Comparison of ENCODE assay signal across 10 cellular contexts in the genomic region with DNA sequence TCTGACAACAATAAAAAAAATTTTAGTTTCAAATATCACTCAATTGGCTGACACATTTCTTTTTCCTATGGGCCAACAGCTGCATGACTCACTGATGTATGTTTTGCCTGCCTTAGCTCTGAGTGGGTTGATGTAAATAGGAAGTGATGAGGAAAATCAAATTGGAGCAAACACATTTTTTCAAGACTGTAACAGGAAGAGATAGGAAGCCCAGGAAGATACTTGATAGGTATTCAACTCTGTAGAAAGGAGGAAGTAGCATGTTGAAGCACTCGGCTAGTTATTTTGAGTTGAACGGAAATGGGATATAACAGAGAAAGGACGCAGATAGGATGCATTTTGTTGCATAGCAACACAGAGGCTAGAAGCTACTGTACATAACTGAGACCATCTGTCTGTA.
A peak's percentile ranks its signal among the peaks of the same experiment; 100 is the strongest.
DNase-seq lines count a peak whose midpoint lies in the region; ATAC-seq, FAIRE-seq and TF ChIP-seq lines count a peak whose summit lies in the region.
"Had no signal": no experiment of that assay in that cellular context is flagged by ENCODE, and none has a peak within 500 bp of the region (broad histone marks: within the 10 kb centered on the region; RNA-seq: fewer than 3 reads in every experiment).

No MANE protein-coding gene starts in this region.

- H3K79me2 ChIP-seq in endothelial cell of umbilical vein (ENCODE audit: control insufficient read depth, insufficient read depth, low read length) = no peaks in the 10 kb centered on the region

- peak; percentile 90 for FAIRE-seq in endothelial cell of umbilical vein (lab: Jason Lieb, UNC)

- no peaks in the 10 kb centered on the region for H3K9me3 ChIP-seq in endothelial cell of umbilical vein (replicated peaks; ENCODE audit: control insufficient read depth, insufficient read depth, low read length)

- CTCF ChIA-PET in endothelial cell of umbilical vein (lab: Charles Lee) = interaction anchor here (0.8 to 1.2 kb wide), 3 partner anchors 168 to 173 kb away, joined by 3 to 6 read pairs (median 3); no protein-coding TSS in a partner anchor

- no peak overlapping the region for H2AFZ ChIP-seq in endothelial cell of umbilical vein (ENCODE audit: low read depth, low read length)

- peak overlapping the region; percentile 76 for H3K9ac ChIP-seq in endothelial cell of umbilical vein (replicated peaks; ENCODE audit: extremely low read depth, insufficient read depth, low read length)

- H3K27me3 Mint-ChIP-seq in nephron progenitor cell (ENCODE audit: low read depth, poor library complexity) = no peaks in the 10 kb centered on the region

- H4K20me1 ChIP-seq in endothelial cell of umbilical vein (replicated peaks; ENCODE audit: control insufficient read depth, extremely low read depth, insufficient read depth, low read length) = no peaks in the 10 kb centered on the region

- no peaks in the 10 kb centered on the region for H3K36me3 Mint-ChIP-seq in nephron progenitor cell (ENCODE audit: low read depth)

- no peak overlapping the region for H3K4me3 Mint-ChIP-seq in nephron progenitor cell
- H3K4me3 Mint-ChIP-seq: stimulated activated naive CD8-positive, alpha-beta T cell treated with anti-CD3 and anti-CD28 coated beads, Interleukin-15, Interleukin-2, amounts not matched to agents 100 ng/mL and 50 ng/mL, for 24 hours had no signal

- peaks cover 33% of the 10 kb centered on the region for H3K4me1 Mint-ChIP-seq in nephron progenitor cell

- no peaks in the 10 kb centered on the region for H3K9me3 Mint-ChIP-seq in nephron progenitor cell
- H3K9me3 Mint-ChIP-seq: stimulated activated naive CD8-positive, alpha-beta T cell treated with anti-CD3 and anti-CD28 coated beads, Interleukin-15, Interleukin-2, amounts not matched to agents 100 ng/mL and 50 ng/mL, for 24 hours had no signal

- peak; percentile 64 for DNase-seq in HFF-Myc (ENCODE audit: extremely low read depth, low read depth)
- DNase-seq in NOMO-1 (lab: John Stamatoyannopoulos, UW; ENCODE audit: unreplicated experiment in 2 of 2) = peak; percentile 86 to 94
- DNase-seq in endothelial cell of umbilical vein (ENCODE audit: low read depth, low spot score) = peak; percentile 97
- peak; percentile 34 for DNase-seq in retinal pigment epithelial cell (ENCODE audit: low read depth)
- no peak for DNase-seq in nephron progenitor cell
- no peak for DNase-seq in ecto neural progenitor cell (ENCODE audit: low spot score)
- DNase-seq: midbrain, MM.1S had no signal

- BruUV-seq in endothelial cell of umbilical vein (replicated peaks; lab: Mats Ljungman, UMichigan) = no TSS peak

- intact Hi-C loops in endothelial cell of umbilical vein (cut with micrococcal nuclease) = loop anchor here (1.0 to 10.0 kb wide), 14 partner anchors 75 to 922 kb away; no protein-coding TSS in a partner anchor

- H3K27ac Mint-ChIP-seq in nephron progenitor cell = no peak overlapping the region
- H3K27ac Mint-ChIP-seq: stimulated activated naive CD8-positive, alpha-beta T cell treated with anti-CD3 and anti-CD28 coated beads, Interleukin-15, Interleukin-2, amounts not matched to agents 100 ng/mL and 50 ng/mL, for 24 hours had no signal

- no peak for TF ChIP-seq CTCF in HFF-Myc (IDR thresholded peaks at IDR 0.05; ENCODE audit: low read depth, low read length, missing control alignments)
- TF ChIP-seq CTCF in endothelial cell of umbilical vein (IDR thresholded peaks at IDR 0.05; ENCODE audit: extremely low read depth in 1 of 2, insufficient read depth in 1 of 2, low read depth in 1 of 2, low read length in 2 of 2) = no peak
- TF ChIP-seq CTCF in retinal pigment epithelial cell (conservative IDR thresholded peaks at IDR 0.05; ENCODE audit: low read depth, low read length) = no peak
- TF ChIP-seq CTCF in nephron progenitor cell (IDR thresholded peaks at IDR 0.05) = no peak

- H3K4me2 ChIP-seq in endothelial cell of umbilical vein (ENCODE audit: insufficient read depth, low read length) = peak overlapping the region; percentile 1

- no peaks in the 10 kb centered on the region for H3K9me1 ChIP-seq in endothelial cell of umbilical vein (replicated peaks; ENCODE audit: control insufficient read depth, extremely low read depth, insufficient read depth, low read length)

- dilution Hi-C loops in endothelial cell of umbilical vein (cut with MboI; ENCODE audit: extremely low pct_ligation_motif_present, low sequenced_read_pairs) = no loop called here

- no peak overlapping the region for H3K4me3 ChIP-seq in HFF-Myc (replicated peaks; ENCODE audit: low read depth, low read length)
- H3K4me3 ChIP-seq in endothelial cell of umbilical vein (replicated peaks in 1 of 3; ENCODE audit: insufficient read depth in 1 of 3, low read depth in 1 of 3, low read length in 3 of 3) = no peak overlapping the region
- no peak overlapping the region for H3K4me3 ChIP-seq in retinal pigment epithelial cell (ENCODE audit: low read length)

- H3K27me3 ChIP-seq in endothelial cell of umbilical vein (ENCODE audit: control insufficient read depth in 2 of 2, insufficient read depth in 2 of 2, low read length in 2 of 2) = no peaks in the 10 kb centered on the region

- no peak for TF ChIP-seq POLR2A in endothelial cell of umbilical vein (IDR thresholded peaks at IDR 0.05; ENCODE audit: low read depth, low read length)

- POLR2A ChIA-PET in endothelial cell of umbilical vein (lab: Charles Lee) = interaction anchor here (0.6 to 1.6 kb wide), 2 partner anchors 84 to 168 kb away, joined by 3 to 6 read pairs; no protein-coding TSS in a partner anchor

- no peak for ATAC-seq in HG03439 (IDR thresholded peaks at IDR 0.05; ENCODE audit: unreplicated experiment)

- peak overlapping the region; percentile 31 for H3K27ac ChIP-seq in endothelial cell of umbilical vein (ENCODE audit: insufficient read depth, low read depth, low read length)

- peaks cover 42% of the 10 kb centered on the region for H3K4me1 ChIP-seq in endothelial cell of umbilical vein (ENCODE audit: control insufficient read depth, extremely low read depth, insufficient read depth, low read length)

- no peaks in the 10 kb centered on the region for H3K36me3 ChIP-seq in endothelial cell of umbilical vein (ENCODE audit: control insufficient read depth in 2 of 2, extremely low read depth in 1 of 2, insufficient read depth in 2 of 2, low read length in 2 of 2)

TF ChIP-seq in endothelial cell of umbilical vein, 7 proteins besides CTCF, POLR2A, EP300 and RAD21:
- TF ChIP-seq MYC (IDR thresholded peaks at IDR 0.05; ENCODE audit: low read depth, low read length) (no peak), JUN (IDR thresholded peaks at IDR 0.05; ENCODE audit: borderline replicate concordance, insufficient read depth, insufficient read length, low read depth) (peak; percentile 99), EZH2 (IDR thresholded peaks at IDR 0.05; ENCODE audit: borderline replicate concordance, low read depth, low read length, severe bottlenecking) (no peak), POLR2AphosphoS5 (IDR thresholded peaks at IDR 0.05; ENCODE audit: insufficient read depth, low read depth, low read length) (peak; percentile 69), FOS (IDR thresholded peaks at IDR 0.05; ENCODE audit: borderline replicate concordance, insufficient read depth, low read length) (peak; percentile 98), GATA2 (IDR thresholded peaks at IDR 0.05; ENCODE audit: insufficient read depth, insufficient read length, low read depth, low read length) (peak; percentile 91)
- TF ChIP-seq, protein P1, sequence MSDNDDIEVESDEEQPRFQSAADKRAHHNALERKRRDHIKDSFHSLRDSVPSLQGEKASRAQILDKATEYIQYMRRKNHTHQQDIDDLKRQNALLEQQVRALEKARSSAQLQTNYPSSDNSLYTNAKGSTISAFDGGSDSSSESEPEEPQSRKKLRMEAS (IDR thresholded peaks at IDR 0.05; ENCODE audit: insufficient read depth, insufficient read length) = no peak

Comparison
In these comparisons a context has a peak if more than half of its experiments do, and no peak if none do; other contexts are left out.
1. DNase-seq: peak in HFF-Myc (single experiment), NOMO-1 (2 of 2), endothelial cell of umbilical vein (single experiment) and retinal pigment epithelial cell (single experiment); none in nephron progenitor cell (single experiment) and ecto neural progenitor cell (single experiment).